Comparison of ENCODE assay signal across 2 cellular contexts in the genomic region with DNA sequence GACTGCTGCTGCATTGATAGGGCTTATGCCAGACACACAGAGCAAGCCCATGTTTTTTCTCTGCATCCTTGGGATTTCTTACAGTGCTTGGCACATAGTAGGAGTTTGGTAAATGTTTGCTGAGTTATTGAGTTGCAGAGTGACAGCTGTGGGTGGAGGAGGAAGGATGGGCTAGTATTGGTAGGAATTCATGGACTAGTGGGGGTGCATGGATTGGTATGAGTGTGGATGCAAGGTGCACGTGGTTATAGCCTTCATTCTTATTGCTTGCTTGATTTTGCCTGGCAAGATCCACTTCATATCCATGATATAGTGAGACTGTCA.
TF ChIP-seq lines count a peak whose summit lies in the region.

No MANE protein-coding gene starts in this region.

TF ChIP-seq in HEK293, 187 proteins besides CTCF, POLR2A, EP300 and RAD21 (continued from another document):
- TF ChIP-seq ZNF114 (tag by site-specific recombination; IDR thresholded peaks at IDR 0.05): no peak

TF ChIP-seq in H1, 55 proteins besides CTCF, POLR2A, EP300 and RAD21:
- TF ChIP-seq CHD7 (IDR thresholded peaks at IDR 0.05; ENCODE audit: insufficient replicate concordance, low read length): no peak
- no peak for TF ChIP-seq SIRT6 (IDR thresholded peaks at IDR 0.05; ENCODE audit: low read length)
- no peak for TF ChIP-seq FOSL1 (IDR thresholded peaks at IDR 0.05; ENCODE audit: insufficient read depth, low read depth, low read length)
- TF ChIP-seq, protein P1, sequence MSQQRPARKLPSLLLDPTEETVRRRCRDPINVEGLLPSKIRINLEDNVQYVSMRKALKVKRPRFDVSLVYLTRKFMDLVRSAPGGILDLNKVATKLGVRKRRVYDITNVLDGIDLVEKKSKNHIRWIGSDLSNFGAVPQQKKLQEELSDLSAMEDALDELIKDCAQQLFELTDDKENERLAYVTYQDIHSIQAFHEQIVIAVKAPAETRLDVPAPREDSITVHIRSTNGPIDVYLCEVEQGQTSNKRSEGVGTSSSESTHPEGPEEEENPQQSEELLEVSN (IDR thresholded peaks at IDR 0.05): no peak
- no peak for TF ChIP-seq GABPA (IDR thresholded peaks at IDR 0.05; ENCODE audit: borderline replicate concordance, insufficient read depth, low read length)
- no peak for TF ChIP-seq TAF7 (optimal IDR thresholded peaks at IDR 0.05; ENCODE audit: borderline replicate concordance, low read depth, low read length)
- TF ChIP-seq NRF1 (IDR thresholded peaks at IDR 0.05; ENCODE audit: low read depth, low read length): no peak
- no peak for TF ChIP-seq TEAD4 (IDR thresholded peaks at IDR 0.05; ENCODE audit: low read depth, low read length)
- TF ChIP-seq TAF1 (IDR thresholded peaks at IDR 0.05; ENCODE audit: low read depth, low read length): no peak
- no peak for TF ChIP-seq BRCA1 (IDR thresholded peaks at IDR 0.05; ENCODE audit: low read depth, low read length)
- TF ChIP-seq KDM4A (IDR thresholded peaks at IDR 0.05; ENCODE audit: low read depth, low read length, severe bottlenecking): no peak
- no peak for TF ChIP-seq SP1 (IDR thresholded peaks at IDR 0.05; ENCODE audit: low read depth, low read length)
- no peak for TF ChIP-seq PHF8 (conservative IDR thresholded peaks at IDR 0.05; ENCODE audit: low read depth, low read length)
- no peak for TF ChIP-seq BACH1 (IDR thresholded peaks at IDR 0.05; ENCODE audit: low read length)
TF ChIP-seq in H1: peak in this region for 0.
